ENCODE assay signal across 8 cellular contexts in the genomic region with DNA sequence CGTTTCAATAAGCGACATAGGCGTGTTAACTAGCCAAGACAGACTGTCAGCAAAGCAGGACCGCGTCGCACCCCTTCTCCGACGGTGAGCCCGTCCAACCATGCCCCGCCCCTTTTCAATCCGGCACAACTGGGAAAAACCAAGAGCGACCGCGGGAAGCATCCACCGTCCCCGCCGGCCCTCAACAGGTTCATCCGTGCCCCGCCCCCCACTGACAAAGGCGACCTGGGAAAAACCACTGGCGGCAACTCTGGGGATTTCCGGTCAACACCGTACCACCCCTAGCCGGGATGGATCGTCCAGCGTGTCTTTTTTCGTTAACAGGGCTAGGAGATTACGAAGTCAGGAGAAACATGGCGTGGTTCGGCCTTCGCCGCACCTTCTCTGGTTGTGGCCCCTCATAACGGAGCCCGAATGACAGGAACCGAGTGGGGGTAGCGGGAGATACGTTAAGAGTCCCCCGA. TPM values are rescaled to one million over a fixed set of nuclear protein-coding genes. Genes with fewer than 3 reads are reported as not detected.
DNase-seq lines count a peak whose midpoint lies in the region; ATAC-seq and TF ChIP-seq lines count a peak whose summit lies in the region.

No MANE protein-coding gene starts in this region.

- 1% methylated on average over 38 of the region's 38 CpGs for WGBS in right cardiac atrium

- TF ChIP-seq CTCF in HFF-Myc (IDR thresholded peaks at IDR 0.05; ENCODE audit: low read depth, low read length, missing control alignments): no peak
- no peak for TF ChIP-seq CTCF in SU-DHL-6 (IDR thresholded peaks at IDR 0.05; ENCODE audit: insufficient read depth, low read length, poor library complexity, severe bottlenecking)
- no peak for TF ChIP-seq CTCF in astrocyte of the cerebellum (IDR thresholded peaks at IDR 0.05; ENCODE audit: low read depth, low read length, missing control alignments)

- no peaks in the 10 kb centered on the region for H3K36me3 ChIP-seq in SU-DHL-6 (ENCODE audit: low read length)

- H3K9me2 ChIP-seq in SU-DHL-6 (replicated peaks; ENCODE audit: insufficient read depth, low read length): no peaks in the 10 kb centered on the region

- peak overlapping the region; percentile 88 for H3K27ac ChIP-seq in SU-DHL-6 (ENCODE audit: low read depth, low read length)
- peak overlapping the region; percentile 90 for H3K27ac ChIP-seq in right cardiac atrium (ENCODE audit: low read length)

- no peaks in the 10 kb centered on the region for H4K20me1 ChIP-seq in SU-DHL-6 (ENCODE audit: low read depth, low read length)

- intact Hi-C loops in right cardiac atrium (cut with DNase I) (no loop called here), posterior vena cava (cut with DNase I) (no loop called here)

- H3K79me2 ChIP-seq in SU-DHL-6 (ENCODE audit: insufficient read depth, low read length): peaks cover 22% of the 10 kb centered on the region

- DNase-seq in DMS53 (lab: John Stamatoyannopoulos, UW) (peak; percentile 97), HFF-Myc (ENCODE audit: extremely low read depth, low read depth) (no peak), NCI-H1105 treated with DMSO at 0.1 percent for 48 hours (lab: John Stamatoyannopoulos, UW) (peak; percentile 73), astrocyte of the cerebellum (ENCODE audit: low read depth) (no peak), right cardiac atrium (peak; percentile 77 to 89 (median 87)), posterior vena cava (ENCODE audit: low spot score) (peak; percentile 91), GM19238 (ENCODE audit: insufficient read length, low spot score) (no peak)

- in situ Hi-C loops in astrocyte of the cerebellum (cut with HindIII; ENCODE audit: low sequenced_read_pairs): no loop called here

- H3K9me3 ChIP-seq in SU-DHL-6 (ENCODE audit: insufficient read depth, low read length): no peaks in the 10 kb centered on the region
- H3K9me3 ChIP-seq in right cardiac atrium (ENCODE audit: control insufficient read depth, low read length): no peaks in the 10 kb centered on the region

- H3F3A ChIP-seq in SU-DHL-6 (ENCODE audit: insufficient read depth): peaks cover 5% of the 10 kb centered on the region; the same call in 1 of the 2 replicates

- ATAC-seq in right cardiac atrium: peak; percentile 71 to 83

- peaks cover 3% of the 10 kb centered on the region for H3K4me1 ChIP-seq in right cardiac atrium (ENCODE audit: control insufficient read depth, insufficient read depth, low read length)

- peak overlapping the region; percentile 65 for H3K4me2 ChIP-seq in SU-DHL-6 (ENCODE audit: low read depth, low read length, poor library complexity, severe bottlenecking)

- H3K4me3 ChIP-seq in HFF-Myc (replicated peaks; ENCODE audit: low read depth, low read length): peak overlapping the region; percentile 83
- peak overlapping the region; percentile 87 for H3K4me3 ChIP-seq in SU-DHL-6 (ENCODE audit: insufficient read depth, low read length, poor library complexity, severe bottlenecking)
- peak overlapping the region; percentile 77 for H3K4me3 ChIP-seq in astrocyte of the cerebellum (ENCODE audit: low read depth, low read length)
- H3K4me3 ChIP-seq in right cardiac atrium (ENCODE audit: low read length): peak overlapping the region; percentile 60

- H3K27me3 ChIP-seq in SU-DHL-6 (ENCODE audit: low read length): no peaks in the 10 kb centered on the region
- H3K27me3 ChIP-seq in right cardiac atrium (ENCODE audit: control insufficient read depth, insufficient read depth): no peaks in the 10 kb centered on the region

- peak overlapping the region; percentile 43 for H2AFZ ChIP-seq in SU-DHL-6 (ENCODE audit: low read depth, low read length, severe bottlenecking)

- peak overlapping the region; percentile 93 for H3K9ac ChIP-seq in SU-DHL-6 (ENCODE audit: low read length)

RNA-seq across cellular contexts. Expression of a gene that starts 0.4 kb away (rescaled TPM):
- total RNA-seq in right cardiac atrium: 10 to 100 TPM; 45.3 to 68.2 (median 59.7) TPM
- 74.4 TPM for polyA plus RNA-seq in right cardiac atrium
- total RNA-seq in posterior vena cava: 10 to 100 TPM; 25.2 to 29.0 TPM

RNA-seq across cellular contexts. Expression of a gene that starts 0.5 kb away (rescaled TPM):
- total RNA-seq in right cardiac atrium (10 to 100 TPM; 59.8 to 72.6 (median 69.8) TPM), posterior vena cava (10 to 100 TPM; 43.2 to 48.9 TPM)
- polyA plus RNA-seq in right cardiac atrium: 78.6 TPM

RNA-seq across cellular contexts. Expression of a gene that starts 14.3 kb away (rescaled TPM):
- total RNA-seq in right cardiac atrium (10 to 100 TPM in 3 of 4 donors, 1 to 10 TPM in 1; 9.9 to 16.7 (median 13.2) TPM), posterior vena cava (10 to 100 TPM; 11.5 to 14.7 TPM)
- 10.4 TPM for polyA plus RNA-seq in right cardiac atrium

RNA-seq across cellular contexts. Expression of a gene that starts 21.6 kb away (rescaled TPM):
- total RNA-seq in right cardiac atrium: 1 to 10 TPM; 3.6 to 6.6 (median 5.7) TPM
- polyA plus RNA-seq in right cardiac atrium: 4.3 TPM
- 1 to 10 TPM; 3.0 to 4.2 TPM for total RNA-seq in posterior vena cava

Comparison
In these comparisons a context has a peak if more than half of its experiments do, and no peak if none do; other contexts are left out.
1. DNase-seq: peak in DMS53 (single experiment), NCI-H1105 treated with DMSO at 0.1 percent for 48 hours (single experiment), right cardiac atrium (3 of 3) and posterior vena cava (single experiment); none in HFF-Myc (single experiment), astrocyte of the cerebellum (single experiment) and GM19238 (single experiment).
2. Peak in every context shown above with its lines, with median percentiles within 50 percentile points of each other: H3K4me3 ChIP-seq.